ENCODE assay signal across 29 cellular contexts in the genomic region with DNA sequence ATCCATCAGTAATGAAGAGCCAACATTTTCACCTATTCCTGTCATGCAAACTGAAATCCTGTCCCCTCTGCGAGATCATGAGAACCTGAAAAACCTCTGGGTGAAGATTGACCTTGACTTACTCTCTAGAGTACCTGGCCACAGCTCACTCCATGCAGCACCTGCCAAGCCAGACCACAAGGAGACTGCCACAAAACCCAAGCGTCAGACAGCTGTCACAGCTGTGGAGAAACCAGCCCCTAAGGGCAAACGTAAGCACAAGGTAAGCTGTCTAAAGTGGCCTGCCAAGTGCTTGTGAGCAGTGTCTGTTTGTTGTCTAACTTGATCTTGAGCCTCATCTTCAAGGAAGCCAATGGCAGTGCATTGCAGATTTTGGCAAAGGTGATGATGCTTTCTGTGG.
"Had no signal": no experiment of that assay in that cellular context is flagged by ENCODE, and none has a peak within 500 bp of the region (broad histone marks: within the 10 kb centered on the region; RNA-seq: fewer than 3 reads in every experiment).

No MANE protein-coding gene starts in this region.

- H3K79me2 ChIP-seq: hepatocyte had no signal

- H3K27ac ChIP-seq: hepatocyte, left ventricle myocardium inferior, pancreas, prostate gland, skin epidermis, suprapubic skin, thoracic aorta, tibial artery, upper lobe of right lung had no signal

- ATAC-seq: mucosa of descending colon; naive thymus-derived CD8-positive, alpha-beta T cell; pancreas; right cardiac atrium; sciatic nerve; stimulated activated effector memory CD8-positive, alpha-beta T cell treated with anti-CD3 and anti-CD28 coated beads, Interleukin-12 subunit alpha, Interleukin-12 subunit beta, amount 100 ng/mL, for 72 hours; upper lobe of right lung had no signal

- H3K4me1 ChIP-seq: left ventricle myocardium inferior, pancreas, prostate gland, suprapubic skin, tibial artery, upper lobe of right lung had no signal

- H3K4me3 Mint-ChIP-seq: memory B cell; naive thymus-derived CD8-positive, alpha-beta T cell; nephron; neural crest cell; stimulated activated effector memory CD8-positive, alpha-beta T cell treated with anti-CD3 and anti-CD28 coated beads, Interleukin-12 subunit alpha, Interleukin-12 subunit beta, amount 100 ng/mL, for 72 hours; stimulated activated naive CD8-positive, alpha-beta T cell treated with anti-CD3 and anti-CD28 coated beads, Interleukin-15, Interleukin-2, amounts not matched to agents 100 ng/mL and 50 ng/mL, for 24 hours had no signal

- H2AFZ ChIP-seq: hepatocyte had no signal

- H3K9me3 Mint-ChIP-seq: memory B cell; naive thymus-derived CD8-positive, alpha-beta T cell; nephron; neural crest cell; stimulated activated effector memory CD8-positive, alpha-beta T cell treated with anti-CD3 and anti-CD28 coated beads, Interleukin-12 subunit alpha, Interleukin-12 subunit beta, amount 100 ng/mL, for 72 hours; stimulated activated naive CD8-positive, alpha-beta T cell treated with anti-CD3 and anti-CD28 coated beads, Interleukin-15, Interleukin-2, amounts not matched to agents 100 ng/mL and 50 ng/mL, for 24 hours had no signal

- H3K4me3 ChIP-seq: hepatocyte, left ventricle myocardium inferior, mucosa of descending colon, pancreas, prostate gland, skin epidermis, suprapubic skin, thoracic aorta, tibial artery, upper lobe of right lung had no signal

- H3K36me3 Mint-ChIP-seq: memory B cell; naive thymus-derived CD8-positive, alpha-beta T cell; stimulated activated effector memory CD8-positive, alpha-beta T cell treated with anti-CD3 and anti-CD28 coated beads, Interleukin-12 subunit alpha, Interleukin-12 subunit beta, amount 100 ng/mL, for 72 hours had no signal

- H3K36me3 ChIP-seq: left ventricle myocardium inferior, pancreas, prostate gland, suprapubic skin, thoracic aorta, tibial artery, upper lobe of right lung had no signal

- DNase-seq: islet precursor cell; left ventricle myocardium inferior; midbrain; mucosa of descending colon; naive thymus-derived CD8-positive, alpha-beta T cell; nucleus accumbens; pancreas; posterior cingulate gyrus; retina; right cardiac atrium; stimulated activated CD4-positive, alpha-beta T cell treated with anti-CD3 and anti-CD28 coated beads, Interleukin-12 subunit alpha, Interleukin-12 subunit beta, amount 100 ng/mL, for 4 hours; stimulated activated CD4-positive, alpha-beta T cell treated with anti-CD3 and anti-CD28 coated beads, Interleukin-15, amount 100 ng/mL, for 24 hours; stimulated activated CD4-positive, alpha-beta T cell treated with anti-CD3 and anti-CD28 coated beads, Interleukin-2, amount 100 ng/mL, for 24 hours; stimulated activated CD4-positive, alpha-beta T cell treated with anti-CD3 and anti-CD28 coated beads, Interleukin-4, amount 100 ng/mL, for 24 hours; stimulated activated naive CD4-positive, alpha-beta T cell; tibial artery; trophoblast cell; upper lobe of right lung had no signal

- H3K9me3 ChIP-seq: left ventricle myocardium inferior, mucosa of descending colon, pancreas, prostate gland, suprapubic skin, thoracic aorta, tibial artery, upper lobe of right lung had no signal

- H3K27me3 Mint-ChIP-seq: memory B cell; naive thymus-derived CD8-positive, alpha-beta T cell; stimulated activated naive CD8-positive, alpha-beta T cell treated with anti-CD3 and anti-CD28 coated beads, Interleukin-15, Interleukin-2, amounts not matched to agents 100 ng/mL and 50 ng/mL, for 24 hours had no signal

- H3K27me3 ChIP-seq: hepatocyte, suprapubic skin, tibial artery, upper lobe of right lung had no signal

- H3K27ac Mint-ChIP-seq: memory B cell; naive thymus-derived CD8-positive, alpha-beta T cell; nephron; stimulated activated effector memory CD8-positive, alpha-beta T cell treated with anti-CD3 and anti-CD28 coated beads, Interleukin-12 subunit alpha, Interleukin-12 subunit beta, amount 100 ng/mL, for 72 hours; stimulated activated naive CD8-positive, alpha-beta T cell treated with anti-CD3 and anti-CD28 coated beads, Interleukin-15, Interleukin-2, amounts not matched to agents 100 ng/mL and 50 ng/mL, for 24 hours had no signal

- H3K4me2 ChIP-seq: hepatocyte had no signal

- H3K4me1 Mint-ChIP-seq: memory B cell; naive thymus-derived CD8-positive, alpha-beta T cell; nephron; stimulated activated effector memory CD8-positive, alpha-beta T cell treated with anti-CD3 and anti-CD28 coated beads, Interleukin-12 subunit alpha, Interleukin-12 subunit beta, amount 100 ng/mL, for 72 hours had no signal
